Comparison of ENCODE assay signal across 1 cellular context in the genomic region with DNA sequence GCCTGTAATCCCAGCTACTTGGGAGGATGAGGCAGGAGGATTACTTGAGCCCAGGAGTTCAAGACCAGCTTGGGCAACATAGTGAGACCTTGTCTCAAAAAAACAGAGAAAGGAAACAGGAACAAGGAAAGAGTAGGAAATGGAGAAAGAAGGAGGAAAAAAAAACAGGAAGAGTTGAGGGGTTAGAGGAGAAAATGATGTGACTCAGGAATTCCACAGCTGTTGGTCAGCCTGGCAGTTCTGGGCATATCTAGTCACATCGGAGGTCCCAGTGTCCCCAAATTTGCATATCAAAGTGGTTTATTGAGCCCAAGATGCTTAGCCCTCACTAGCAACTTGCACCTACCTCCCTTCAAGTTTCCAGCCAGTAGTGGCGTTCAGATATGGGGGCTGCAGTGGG.
TF ChIP-seq lines count a peak whose summit lies in the region.

No MANE protein-coding gene starts in this region.

TF ChIP-seq in endothelial cell of umbilical vein, 7 proteins besides CTCF, POLR2A, EP300 and RAD21:
- TF ChIP-seq MYC (IDR thresholded peaks at IDR 0.05; ENCODE audit: low read depth, low read length) (no peak), POLR2AphosphoS5 (IDR thresholded peaks at IDR 0.05; ENCODE audit: insufficient read depth, low read depth, low read length) (no peak)
- TF ChIP-seq, protein P1, sequence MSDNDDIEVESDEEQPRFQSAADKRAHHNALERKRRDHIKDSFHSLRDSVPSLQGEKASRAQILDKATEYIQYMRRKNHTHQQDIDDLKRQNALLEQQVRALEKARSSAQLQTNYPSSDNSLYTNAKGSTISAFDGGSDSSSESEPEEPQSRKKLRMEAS (IDR thresholded peaks at IDR 0.05; ENCODE audit: insufficient read depth, insufficient read length): no peak
